ENCODE assay signal across 8 cellular contexts in genomic region chr19:1040476-1041271, GRCh38. TPM values are rescaled to one million over a fixed set of nuclear protein-coding genes. Genes with fewer than 3 reads are reported as not detected.
DNase-seq lines count a peak whose midpoint lies in the region; ATAC-seq and TF ChIP-seq lines count a peak whose summit lies in the region.

No MANE protein-coding gene starts in this region.

- peak; percentile 56 for ATAC-seq in GM19351 (IDR thresholded peaks at IDR 0.05; ENCODE audit: unreplicated experiment)

- H3K9me3 Mint-ChIP-seq in endodermal cell: no peaks in the 10 kb centered on the region

- H3K9me3 ChIP-seq in endodermal cell (ENCODE audit: control insufficient read depth, low read length) (no peaks in the 10 kb centered on the region), mesodermal cell (ENCODE audit: control insufficient read depth, low read length) (no peaks in the 10 kb centered on the region)

- H3K27ac ChIP-seq in endodermal cell (ENCODE audit: low read depth, low read length): no peak overlapping the region
- H3K27ac ChIP-seq in mesodermal cell (ENCODE audit: low read depth, low read length, severe bottlenecking): peak overlapping the region; percentile 10

- 5 to 8% methylated on average over 20 to 27 of the region's 27 CpGs for WGBS in endodermal cell (ENCODE audit: insufficient coverage in 1 of 2, insufficient read length in 1 of 2), 2 experiments
- 6 to 9% methylated on average over 22 to 25 of the region's 27 CpGs for WGBS in mesodermal cell (ENCODE audit: insufficient coverage in 2 of 2), 2 experiments

- H3K9ac ChIP-seq in endodermal cell (ENCODE audit: extremely low read depth, low read length, poor library complexity, severe bottlenecking): peak overlapping the region; percentile 71

- peak overlapping the region; percentile 82 for H3K4me3 Mint-ChIP-seq in endodermal cell

- peak; percentile 87 for DNase-seq in AG09319 (ENCODE audit: extremely low read depth, low read depth)
- peak; percentile 86 to 99 (median 96) for DNase-seq in HUDEP-2 (lab: John Stamatoyannopoulos, UW; ENCODE audit: unreplicated experiment in 76 of 76)
- DNase-seq in NOMO-1 treated with DMSO at 0.1 percent for 48 hours (lab: John Stamatoyannopoulos, UW; ENCODE audit: unreplicated experiment): peak; percentile 81
- DNase-seq in activated CD8-positive, alpha-beta memory T cell treated with anti-CD3 and anti-CD28 coated beads, Interleukin-2, amount 50 U/mL, for 1 hour (ENCODE audit: extremely low read depth): peak; percentile 68
- peak; percentile 99 for DNase-seq in endodermal cell
- peak; percentile 71 for DNase-seq in stimulated activated CD8-positive, alpha-beta memory T cell treated with anti-CD3 and anti-CD28 coated beads, Interleukin-12 subunit alpha, Interleukin-12 subunit beta, amount 100 ng/mL, for 24 hours (ENCODE audit: extremely low read depth)

- H3K4me3 ChIP-seq in endodermal cell (ENCODE audit: low read length) (peak overlapping the region; percentile 91), mesodermal cell (ENCODE audit: extremely low read depth, insufficient read depth, low read length, poor library complexity, severe bottlenecking) (peak overlapping the region; percentile 65)

- H3K36me3 ChIP-seq in endodermal cell (ENCODE audit: control insufficient read depth, insufficient read depth, low read length) (peaks cover 43% of the 10 kb centered on the region), mesodermal cell (ENCODE audit: control insufficient read depth, insufficient read depth, low read length) (peaks cover 28% of the 10 kb centered on the region)

- no peaks in the 10 kb centered on the region for H3K4me1 ChIP-seq in endodermal cell (ENCODE audit: control insufficient read depth, insufficient read depth, low read length)
- peaks cover 7% of the 10 kb centered on the region for H3K4me1 ChIP-seq in mesodermal cell (ENCODE audit: control insufficient read depth, insufficient read depth, low read length, poor library complexity, severe bottlenecking)

- no peaks in the 10 kb centered on the region for H3K27me3 Mint-ChIP-seq in endodermal cell (ENCODE audit: insufficient read depth)

- peaks cover 7% of the 10 kb centered on the region for H3K4me1 Mint-ChIP-seq in endodermal cell

- TF ChIP-seq CTCF in AG09319 (IDR thresholded peaks at IDR 0.05; ENCODE audit: low read depth, low read length): no peak
- TF ChIP-seq CTCF in endodermal cell (conservative IDR thresholded peaks at IDR 0.05): no peak

- peak overlapping the region; percentile 93 for H3K27ac Mint-ChIP-seq in endodermal cell

- H3K27me3 ChIP-seq in endodermal cell (ENCODE audit: control insufficient read depth, insufficient read depth, low read length, poor library complexity, severe bottlenecking): no peaks in the 10 kb centered on the region

- peaks cover 42% of the 10 kb centered on the region for H3K36me3 Mint-ChIP-seq in endodermal cell (ENCODE audit: low read depth)

RNA-seq across cellular contexts. Expression of gene ABCA7, which starts 0.8 kb away (rescaled TPM):
- 10 to 100 TPM; 67.2 to 68.7 TPM for total RNA-seq in endodermal cell
- 16.2 TPM for polyA plus RNA-seq in endodermal cell (2013, experiment 1 of 2)
- 16.2 TPM for polyA plus RNA-seq in endodermal cell (2013, experiment 2 of 2)
- polyA plus RNA-seq in mesodermal cell (2013, experiment 1 of 2): 12.9 TPM
- polyA plus RNA-seq in mesodermal cell (2013, experiment 2 of 2): 13.2 TPM

RNA-seq across cellular contexts. Expression of gene CNN2, which starts 14.3 kb away (rescaled TPM):
- 100 to 1,000 TPM; 426 to 469 TPM for total RNA-seq in endodermal cell
- polyA plus RNA-seq in endodermal cell (2013, experiment 1 of 2): 225 TPM
- 200 TPM for polyA plus RNA-seq in endodermal cell (2013, experiment 2 of 2)
- polyA plus RNA-seq in mesodermal cell (2013, experiment 1 of 2): 170 TPM
- 152 TPM for polyA plus RNA-seq in mesodermal cell (2013, experiment 2 of 2)

RNA-seq across cellular contexts. Expression of gene RNU6-2, which starts 19.4 kb away (rescaled TPM):
- not detected for total RNA-seq in endodermal cell
- under 0.01 TPM for polyA plus RNA-seq in endodermal cell (2013, experiment 1 of 2)
- under 0.01 TPM for polyA plus RNA-seq in endodermal cell (2013, experiment 2 of 2)
- under 0.01 TPM for polyA plus RNA-seq in mesodermal cell (2013, experiment 1 of 2)
- under 0.01 TPM for polyA plus RNA-seq in mesodermal cell (2013, experiment 2 of 2)

RNA-seq across cellular contexts. Expression of gene TMEM259, which starts 19.8 kb away (rescaled TPM):
- total RNA-seq in endodermal cell: 100 to 1,000 TPM; 157 to 176 TPM
- polyA plus RNA-seq in endodermal cell (2013, experiment 1 of 2): 146 TPM
- 122 TPM for polyA plus RNA-seq in endodermal cell (2013, experiment 2 of 2)
- polyA plus RNA-seq in mesodermal cell (2013, experiment 1 of 2): 114 TPM
- polyA plus RNA-seq in mesodermal cell (2013, experiment 2 of 2): 100 TPM

RNA-seq across cellular contexts. Expression of gene ARHGAP45, which starts 26.3 kb away (rescaled TPM):
- total RNA-seq in endodermal cell: 10 to 100 TPM; 14.8 to 17.1 TPM
- polyA plus RNA-seq in endodermal cell (2013, experiment 1 of 2): 5.9 TPM
- 4.8 TPM for polyA plus RNA-seq in endodermal cell (2013, experiment 2 of 2)
- 5.1 TPM for polyA plus RNA-seq in mesodermal cell (2013, experiment 1 of 2)
- 3.8 TPM for polyA plus RNA-seq in mesodermal cell (2013, experiment 2 of 2)
